In genomic region chr18:55287146-55287806, GRCh38 we compare ENCODE assay signal across 19 cellular contexts.
DNase-seq lines count a peak whose midpoint lies in the region; ATAC-seq and TF ChIP-seq lines count a peak whose summit lies in the region.
"Had no signal": no experiment of that assay in that cellular context is flagged by ENCODE, and none has a peak within 500 bp of the region (broad histone marks: within the 10 kb centered on the region; RNA-seq: fewer than 3 reads in every experiment).

No MANE protein-coding gene starts in this region.

- H3K14ac ChIP-seq in H9 (ENCODE audit: insufficient read depth, low read length) = peak overlapping the region; percentile 59; the same call in 1 of the 2 replicates

- no peaks in the 10 kb centered on the region for H3K36me3 Mint-ChIP-seq in H9 (ENCODE audit: insufficient read depth in 1 of 3, low read depth in 3 of 3)
- H3K36me3 Mint-ChIP-seq: activated naive CD8-positive, alpha-beta T cell; CD14-positive monocyte had no signal

- H3K23me2 ChIP-seq in H9 (ENCODE audit: insufficient read length, low read depth, low read length, poor library complexity, severe bottlenecking) = no peaks in the 10 kb centered on the region

- no peak overlapping the region for H3K4me3 Mint-ChIP-seq in H9
- H3K4me3 Mint-ChIP-seq: activated naive CD8-positive, alpha-beta T cell; CD14-positive monocyte; T-helper 17 cell had no signal

- no peaks in the 10 kb centered on the region for H3K27me3 Mint-ChIP-seq in H9 (ENCODE audit: low read depth)
- H3K27me3 Mint-ChIP-seq: activated naive CD8-positive, alpha-beta T cell; T-helper 17 cell had no signal

- H2BK120ac ChIP-seq in H9 (ENCODE audit: low read depth, low read length, poor library complexity, severe bottlenecking) = no peak overlapping the region

- peak in 7 of 8 donors; percentile 31 to 70 (median 60) for ATAC-seq in heart right ventricle
- ATAC-seq in GM18519 (IDR thresholded peaks at IDR 0.05; ENCODE audit: low FRiP score, unreplicated experiment) = no peak
- no peak for ATAC-seq in GM18868 (IDR thresholded peaks at IDR 0.05; ENCODE audit: unreplicated experiment)
- ATAC-seq: GM12878, T-helper 17 cell had no signal

- no peaks in the 10 kb centered on the region for H4K20me1 ChIP-seq in H9 (ENCODE audit: control insufficient read depth, insufficient read depth, insufficient read length)

- TF ChIP-seq CTCF in H9 (conservative IDR thresholded peaks at IDR 0.05) = no peak
- no peak for TF ChIP-seq CTCF in heart right ventricle (IDR thresholded peaks at IDR 0.05)
- TF ChIP-seq CTCF in GM10248 (IDR thresholded peaks at IDR 0.05; ENCODE audit: control extremely low read depth, extremely low read depth, low read depth, missing control alignments) = no peak

- no peaks in the 10 kb centered on the region for H3K9me3 Mint-ChIP-seq in H9

- H3K18ac ChIP-seq in H9 (ENCODE audit: insufficient read length, low read depth, low read length) = no peak overlapping the region

- H3T11ph ChIP-seq in H9 (ENCODE audit: low read length) = no peak overlapping the region

- no peak overlapping the region for H2AFZ ChIP-seq in H9 (ENCODE audit: low read length)

- H3K4me3 ChIP-seq in SK-N-MC (peak overlapping the region; percentile 71), heart right ventricle (no peak overlapping the region), subcutaneous abdominal adipose tissue (ENCODE audit: low read depth in 1 of 5, low read length in 5 of 5) (no peak overlapping the region)
- H3K4me3 ChIP-seq: cardiac muscle cell, GM12878, prostate gland, thoracic aorta had no signal

- intact Hi-C loops in heart right ventricle (cut with DNase I) = loop anchor here in 1 of 10 donors (5.0 kb wide), 1 partner anchor 35 kb away; no protein-coding TSS in a partner anchor

- H3K27ac ChIP-seq in H9 (ENCODE audit: insufficient read length, low read depth, low read length) (no peak overlapping the region), SK-N-MC (peak overlapping the region; percentile 78; the same call in 1 of the 2 replicates), heart right ventricle (peak overlapping the region in 3 of 10 donors; percentile 21 to 53 (median 31)), subcutaneous abdominal adipose tissue (ENCODE audit: low read depth, low read length) (peak overlapping the region; percentile 33)
- H3K27ac ChIP-seq: cardiac muscle cell, prostate gland had no signal

- CTCF ChIA-PET in GM10248 (lab: Yijun Ruan, JAX) = interaction anchor here (1.3 to 6.7 kb wide), 6 partner anchors 10 to 53 kb away, joined by 3 to 34 read pairs (median 14); no protein-coding TSS in a partner anchor

- H3K79me1 ChIP-seq in H9 (ENCODE audit: insufficient read depth, low read depth, low read length, poor library complexity, severe bottlenecking) = peaks cover 4% of the 10 kb centered on the region

- H2BK12ac ChIP-seq in H9 (ENCODE audit: insufficient read length, low read depth, low read length) = no peak overlapping the region

- H3K4me1 ChIP-seq in H9 (ENCODE audit: insufficient read depth, low read length) (no peaks in the 10 kb centered on the region), heart right ventricle (peaks cover 0 to 100% (median 74%) of the 10 kb centered on the region in 9 donors), subcutaneous abdominal adipose tissue (ENCODE audit: control insufficient read depth in 5 of 5, insufficient read depth in 5 of 5, low read length in 5 of 5) (peaks cover 0 to 54% (median 14%) of the 10 kb centered on the region in 5 donors)
- H3K4me1 ChIP-seq: prostate gland had no signal

- no peak overlapping the region for H3K56ac ChIP-seq in H9 (ENCODE audit: insufficient read length, low read depth, low read length)

- H3K27me3 ChIP-seq in H9 (ENCODE audit: insufficient read depth, low read length) = no peaks in the 10 kb centered on the region
- H3K27me3 ChIP-seq in heart right ventricle = no peaks in the 10 kb centered on the region
- H3K27me3 ChIP-seq in subcutaneous abdominal adipose tissue (ENCODE audit: control insufficient read depth in 5 of 5, insufficient read depth in 4 of 5, low read length in 5 of 5) = no peaks in the 10 kb centered on the region
- H3K27me3 ChIP-seq: cardiac muscle cell had no signal

- H2BK5ac ChIP-seq in H9 (ENCODE audit: insufficient read length, low read length) = peak overlapping the region; percentile 74

- no peaks in the 10 kb centered on the region for H3K36me3 ChIP-seq in SK-N-MC (ENCODE audit: insufficient read depth, low read length)
- peaks cover 0 to 9% (median 0%) of the 10 kb centered on the region in 9 donors for H3K36me3 ChIP-seq in heart right ventricle
- H3K36me3 ChIP-seq in subcutaneous abdominal adipose tissue (ENCODE audit: control insufficient read depth in 5 of 5, insufficient read depth in 5 of 5, low read length in 5 of 5) = peaks cover 0 to 2% (median 0%) of the 10 kb centered on the region in 5 donors
- H3K36me3 ChIP-seq: cardiac muscle cell, prostate gland, thoracic aorta had no signal

- no peak overlapping the region for H2BK15ac ChIP-seq in H9 (ENCODE audit: low read depth, low read length)

- peak overlapping the region in 2 of 3 experiments; percentile 34 to 68; a peak in 3 of 7 replicates for H3K27ac Mint-ChIP-seq in H9
- H3K27ac Mint-ChIP-seq: activated naive CD8-positive, alpha-beta T cell; CD14-positive monocyte; T-helper 17 cell had no signal

- H3K9ac ChIP-seq in H9 (ENCODE audit: extremely low read depth, insufficient read length, low read length) (no peak overlapping the region), SK-N-MC (ENCODE audit: insufficient read length) (no peak overlapping the region), subcutaneous abdominal adipose tissue (ENCODE audit: low read length in 5 of 5) (no peak overlapping the region)

- no peak for DNase-seq in H9
- DNase-seq in SK-N-MC (ENCODE audit: low read depth, low spot score) = no peak
- DNase-seq in heart right ventricle = no peak
- DNase-seq in GM10248 (ENCODE audit: extremely low spot score) = no peak
- DNase-seq: activated CD4-positive, alpha-beta T cell treated with anti-CD3 and anti-CD28 coated beads for 4 hours; activated T-cell treated with anti-CD3 and anti-CD28 coated beads for 4 hours; DND-41; left cardiac atrium; NCI-H446 treated with DMSO at 0.1 percent for 48 hours; T-helper 17 cell had no signal

- H3K4me2 ChIP-seq in H9 (ENCODE audit: insufficient read depth, insufficient read length, low read length) = no peak overlapping the region

- H3K4me1 Mint-ChIP-seq in H9 = peaks cover 18 to 24% of the 10 kb centered on the region in 2 experiments
- H3K4me1 Mint-ChIP-seq: T-helper 17 cell had no signal

- H3K9me3 ChIP-seq in H9 (ENCODE audit: control insufficient read depth, low read depth, low read length) (no peaks in the 10 kb centered on the region), SK-N-MC (ENCODE audit: low read depth, low read length) (no peaks in the 10 kb centered on the region), heart right ventricle (no peaks in the 10 kb centered on the region), subcutaneous abdominal adipose tissue (ENCODE audit: control insufficient read depth in 5 of 5, low read length in 5 of 5) (no peaks in the 10 kb centered on the region)
- H3K9me3 ChIP-seq: prostate gland, thoracic aorta had no signal

- 100% methylated on average over 2 of the region's 11 CpGs for WGBS in H9 (ENCODE audit: extremely low coverage, insufficient read length, low lambda C conversion rate)
- 46 to 48% methylated on average over 11 of the region's 11 CpGs for WGBS in heart right ventricle, 2 donors

- H3K4ac ChIP-seq in H9 (ENCODE audit: low read depth, low read length) = no peak overlapping the region

- H3K79me2 ChIP-seq in H9 (ENCODE audit: insufficient read depth, low read length) = no peaks in the 10 kb centered on the region; the same call in 1 of the 2 replicates

- H4K8ac ChIP-seq in H9 (replicated peaks; ENCODE audit: insufficient read length, low read depth, low read length) = no peak overlapping the region

- H2AK5ac ChIP-seq in H9 (ENCODE audit: insufficient read length, low read length) = no peak overlapping the region

- H2BK20ac ChIP-seq in H9 (ENCODE audit: low read depth, low read length, poor library complexity, severe bottlenecking) = no peak overlapping the region

- no peak overlapping the region for H4K5ac ChIP-seq in H9 (ENCODE audit: insufficient read length, low read depth, low read length)

- POLR2A ChIA-PET in GM10248 (lab: Yijun Ruan, JAX) = no interaction called here

- no peak overlapping the region for H4K91ac ChIP-seq in H9 (ENCODE audit: insufficient read length, low read depth, low read length)

- no peak overlapping the region for H3K23ac ChIP-seq in H9 (ENCODE audit: insufficient read length, low read depth, low read length)

Comparison
In these comparisons a context has a peak if more than half of its experiments do, and no peak if none do; other contexts are left out.
1. ATAC-seq: peak in heart right ventricle (7 of 8); none in GM18519 (single experiment) and GM18868 (single experiment).